Comparison of ENCODE assay signal across 39 cellular contexts in the genomic region with DNA sequence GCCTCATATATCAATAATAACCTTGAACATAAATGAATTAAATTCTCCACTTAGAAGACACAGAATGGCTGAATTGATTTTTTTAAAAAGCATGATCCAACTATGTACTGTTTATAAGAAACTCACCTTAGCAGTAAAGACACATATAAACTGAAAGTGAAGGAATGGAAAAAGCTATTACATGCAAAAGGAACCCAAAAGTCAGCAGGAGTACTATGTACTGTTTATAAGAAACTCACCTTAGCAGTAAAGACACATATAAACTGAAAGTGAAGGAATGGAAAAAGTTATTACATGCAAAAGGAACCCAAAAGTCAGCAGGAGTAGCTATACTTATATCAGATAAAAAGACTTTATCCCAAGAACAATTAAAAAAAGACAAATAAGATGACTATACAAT.
"Had no signal": no experiment of that assay in that cellular context is flagged by ENCODE, and none has a peak within 500 bp of the region (broad histone marks: within the 10 kb centered on the region; RNA-seq: fewer than 3 reads in every experiment).

No MANE protein-coding gene starts in this region.

- H3K4me3 Mint-ChIP-seq: activated naive CD4-positive, alpha-beta T cell treated with anti-CD3 and anti-CD28 coated beads for 36 hours; activated naive CD4-positive, alpha-beta T cell treated with anti-CD3 and anti-CD28 coated beads, Interleukin-2, amount 10 ng/mL, durations not matched to agents 7 days and 5 days; activated naive CD4-positive, alpha-beta T cell treated with anti-CD3 and anti-CD28 coated beads, Interleukin-2, amount 50 U/mL, for 24 hours; activated naive CD8-positive, alpha-beta T cell; activated naive CD8-positive, alpha-beta T cell treated with anti-CD3 and anti-CD28 coated beads for 36 hours; activated naive CD8-positive, alpha-beta T cell treated with anti-CD3 and anti-CD28 coated beads, Interleukin-2, amount 10 ng/mL, durations not matched to agents 7 days and 5 days; activated naive CD8-positive, alpha-beta T cell treated with anti-CD3 and anti-CD28 coated beads, Interleukin-2, amount 50 U/mL, for 24 hours; activated T-cell treated with anti-CD3 and anti-CD28 coated beads, Interleukin-2, amount 50 U/mL, for 24 hours; activated T-cell treated with anti-CD3 and anti-CD28 coated beads, Interleukin-2, amount 50 U/mL, for 4 hours; activated T-cell treated with anti-CD3 and anti-CD28 coated beads, Interleukin-2, amount 50 U/mL, for 72 hours; activated T-helper 1 cell treated with anti-CD3 and anti-CD28 coated beads, Interleukin-12 subunit alpha, Interleukin-12 subunit beta, Interleukin-2, Interleukin-4 antibody, amounts not matched to agents 30 ng/mL and 10 ng/mL and 1 ng/mL, durations not matched to agents 14 hours and 24 hours and 36 hours; activated T-helper 17 cell treated with anti-CD3 and anti-CD28 coated beads, Interleukin-2, amount 50 U/mL, for 72 hours; brain; central memory CD8-positive, alpha-beta T cell had no signal

- H3K36me3 Mint-ChIP-seq: activated naive CD4-positive, alpha-beta T cell treated with anti-CD3 and anti-CD28 coated beads, Interleukin-2, amount 10 ng/mL, durations not matched to agents 7 days and 5 days; activated naive CD4-positive, alpha-beta T cell treated with anti-CD3 and anti-CD28 coated beads, Interleukin-2, amount 50 U/mL, for 24 hours; activated naive CD8-positive, alpha-beta T cell; activated naive CD8-positive, alpha-beta T cell treated with anti-CD3 and anti-CD28 coated beads for 36 hours; activated naive CD8-positive, alpha-beta T cell treated with anti-CD3 and anti-CD28 coated beads, Interleukin-2, amount 10 ng/mL, durations not matched to agents 7 days and 5 days had no signal

- H3K9me3 Mint-ChIP-seq: activated T-helper 2 cell treated with anti-CD3 and anti-CD28 coated beads, Interferon-gamma antibody, Interleukin-2, Interleukin-4, amounts not matched to agents 10 μg/mL and 5 μg/mL and 100 μg/mL, durations not matched to agents 14 hours and 24 hours and 36 hours had no signal

- H3K27me3 Mint-ChIP-seq: activated naive CD4-positive, alpha-beta T cell treated with anti-CD3 and anti-CD28 coated beads, Interleukin-2, amount 10 ng/mL, durations not matched to agents 7 days and 5 days; activated naive CD4-positive, alpha-beta T cell treated with anti-CD3 and anti-CD28 coated beads, Interleukin-2, amount 50 U/mL, for 24 hours; activated naive CD8-positive, alpha-beta T cell; activated naive CD8-positive, alpha-beta T cell treated with anti-CD3 and anti-CD28 coated beads for 36 hours; activated naive CD8-positive, alpha-beta T cell treated with anti-CD3 and anti-CD28 coated beads, Interleukin-2, amount 10 ng/mL, durations not matched to agents 7 days and 5 days; activated T-cell treated with anti-CD3 and anti-CD28 coated beads, Interleukin-2, amount 50 U/mL, for 24 hours; activated T-helper 17 cell treated with anti-CD3 and anti-CD28 coated beads, Interleukin-2, amount 50 U/mL, for 72 hours; brain had no signal

- H3K27me3 ChIP-seq: adrenal gland, ascending aorta, body of pancreas, brain microvascular endothelial cell, breast epithelium, cardiac muscle cell had no signal

- DNase-seq: activated effector memory CD4-positive, alpha-beta T cell treated with anti-CD3 and anti-CD28 coated beads, Interleukin-2, amount 50 U/mL, for 16 hours; activated effector memory CD4-positive, alpha-beta T cell treated with Interleukin-2 at 50 U/mL for 16 hours; activated gamma-delta T cell; activated gamma-delta T cell treated with Interleukin-2 at 50 U/mL for 16 hours; activated naive CD4-positive, alpha-beta T cell; activated naive CD4-positive, alpha-beta T cell treated with anti-CD3 and anti-CD28 coated beads for 36 hours; activated naive CD4-positive, alpha-beta T cell treated with anti-CD3 and anti-CD28 coated beads, Interleukin-2, amount 10 ng/mL, durations not matched to agents 7 days and 5 days; activated naive CD4-positive, alpha-beta T cell treated with anti-CD3 and anti-CD28 coated beads, Interleukin-2, amount 50 U/mL, for 16 hours; activated naive CD4-positive, alpha-beta T cell treated with Interleukin-2 at 50 U/mL for 16 hours; activated naive CD8-positive, alpha-beta T cell treated with anti-CD3 and anti-CD28 coated beads for 36 hours; activated naive CD8-positive, alpha-beta T cell treated with anti-CD3 and anti-CD28 coated beads, Interleukin-2, amount 10 ng/mL, durations not matched to agents 7 days and 5 days; activated naive CD8-positive, alpha-beta T cell treated with anti-CD3 and anti-CD28 coated beads, Interleukin-2, amount 50 U/mL, for 24 hours; activated T-cell treated with anti-CD3 and anti-CD28 coated beads, Interleukin-2, amount 50 U/mL, for 24 hours; activated T-cell treated with anti-CD3 and anti-CD28 coated beads, Interleukin-2, amount 50 U/mL, for 4 hours; activated T-cell treated with anti-CD3 and anti-CD28 coated beads, Interleukin-2, amount 50 U/mL, for 48 hours; activated T-cell treated with anti-CD3 and anti-CD28 coated beads, Interleukin-2, amount 50 U/mL, for 72 hours; adrenal gland; amniotic stem cell; amygdala; anterior cingulate cortex; aorta; body of pancreas; brain microvascular endothelial cell; caudate nucleus; central memory CD4-positive, alpha-beta T cell; cerebellar nuclear complex had no signal

- H3K4me1 ChIP-seq: adrenal gland, ascending aorta, body of pancreas, breast epithelium had no signal

- H3K4me1 Mint-ChIP-seq: activated naive CD4-positive, alpha-beta T cell treated with anti-CD3 and anti-CD28 coated beads, Interleukin-2, amount 10 ng/mL, durations not matched to agents 7 days and 5 days; activated naive CD4-positive, alpha-beta T cell treated with anti-CD3 and anti-CD28 coated beads, Interleukin-2, amount 50 U/mL, for 24 hours; activated naive CD8-positive, alpha-beta T cell treated with anti-CD3 and anti-CD28 coated beads, Interleukin-2, amount 10 ng/mL, durations not matched to agents 7 days and 5 days; activated naive CD8-positive, alpha-beta T cell treated with anti-CD3 and anti-CD28 coated beads, Interleukin-2, amount 50 U/mL, for 24 hours; activated T-helper 17 cell treated with anti-CD3 and anti-CD28 coated beads, Interleukin-2, amount 50 U/mL, for 72 hours; brain; central memory CD8-positive, alpha-beta T cell had no signal

- H3K27ac Mint-ChIP-seq: activated naive CD4-positive, alpha-beta T cell treated with anti-CD3 and anti-CD28 coated beads for 36 hours; activated naive CD4-positive, alpha-beta T cell treated with anti-CD3 and anti-CD28 coated beads, Interleukin-2, amount 10 ng/mL, durations not matched to agents 7 days and 5 days; activated naive CD4-positive, alpha-beta T cell treated with anti-CD3 and anti-CD28 coated beads, Interleukin-2, amount 50 U/mL, for 24 hours; activated naive CD4-positive, alpha-beta T cell treated with anti-CD3 and anti-CD28 coated beads, Interleukin-2, amount 50 U/mL, for 72 hours; activated naive CD8-positive, alpha-beta T cell; activated naive CD8-positive, alpha-beta T cell treated with anti-CD3 and anti-CD28 coated beads for 36 hours; activated naive CD8-positive, alpha-beta T cell treated with anti-CD3 and anti-CD28 coated beads, Interleukin-2, amount 10 ng/mL, durations not matched to agents 7 days and 5 days; activated naive CD8-positive, alpha-beta T cell treated with anti-CD3 and anti-CD28 coated beads, Interleukin-2, amount 50 U/mL, for 24 hours; activated T-cell treated with anti-CD3 and anti-CD28 coated beads, Interleukin-2, amount 50 U/mL, for 24 hours; activated T-cell treated with anti-CD3 and anti-CD28 coated beads, Interleukin-2, amount 50 U/mL, for 72 hours; activated T-helper 1 cell treated with anti-CD3 and anti-CD28 coated beads, Interleukin-12 subunit alpha, Interleukin-12 subunit beta, Interleukin-2, Interleukin-4 antibody, amounts not matched to agents 30 ng/mL and 10 ng/mL and 1 ng/mL, durations not matched to agents 14 hours and 24 hours and 36 hours; activated T-helper 17 cell treated with anti-CD3 and anti-CD28 coated beads, Interleukin-2, amount 50 U/mL, for 72 hours; activated T-helper 2 cell treated with anti-CD3 and anti-CD28 coated beads, Interferon-gamma antibody, Interleukin-2, Interleukin-4, amounts not matched to agents 10 μg/mL and 5 μg/mL and 100 μg/mL, durations not matched to agents 14 hours and 24 hours and 36 hours; brain had no signal

- H3K4me3 ChIP-seq: adrenal gland, ascending aorta, body of pancreas, breast epithelium, cardiac muscle cell had no signal

- FAIRE-seq: astrocyte, bronchial epithelial cell had no signal

- H3K27ac ChIP-seq: adrenal gland, ascending aorta, body of pancreas, brain microvascular endothelial cell, breast epithelium, cardiac muscle cell had no signal

- ATAC-seq: activated naive CD8-positive, alpha-beta T cell treated with anti-CD3 and anti-CD28 coated beads, Interleukin-2, amount 50 U/mL, for 24 hours; activated T-cell treated with anti-CD3 and anti-CD28 coated beads, Interleukin-2, amount 50 U/mL, for 4 hours; activated T-cell treated with anti-CD3 and anti-CD28 coated beads, Interleukin-2, amount 50 U/mL, for 72 hours; activated T-helper 17 cell treated with anti-CD3 and anti-CD28 coated beads, Interleukin-2, amount 50 U/mL, for 72 hours; body of pancreas had no signal

- H3K36me3 ChIP-seq: adrenal gland, ascending aorta, brain microvascular endothelial cell, breast epithelium, cardiac muscle cell had no signal
